Comparison of ENCODE assay signal across 8 cellular contexts in genomic region chr3:43620953-43621405, GRCh38. TPM values are rescaled to one million over a fixed set of nuclear protein-coding genes. Genes with fewer than 3 reads are reported as not detected.
DNase-seq lines count a peak whose midpoint lies in the region; TF ChIP-seq lines count a peak whose summit lies in the region.

No MANE protein-coding gene starts in this region.

- peak overlapping the region; percentile 72 for H3K9ac ChIP-seq in muscle layer of colon (ENCODE audit: low read length)

- no peaks in the 10 kb centered on the region for H3K27me3 ChIP-seq in MG63
- H3K27me3 ChIP-seq in muscle layer of colon (ENCODE audit: control insufficient read depth in 1 of 2, insufficient read depth in 2 of 2, low read length in 2 of 2): no peaks in the 10 kb centered on the region

- H3K9me3 ChIP-seq in MG63 (no peaks in the 10 kb centered on the region), muscle layer of colon (ENCODE audit: low read length) (no peaks in the 10 kb centered on the region)

- peak overlapping the region; percentile 87 for H3K4me3 ChIP-seq in MG63
- peak overlapping the region; percentile 93 for H3K4me3 ChIP-seq in coronary artery
- H3K4me3 ChIP-seq in muscle layer of colon (ENCODE audit: low read depth in 1 of 2, low read length in 2 of 2): peak overlapping the region; percentile 71 to 83

- H3K4me1 ChIP-seq in muscle layer of colon (ENCODE audit: insufficient read depth, low read length): peaks cover 7% of the 10 kb centered on the region

- no peaks in the 10 kb centered on the region for H3K36me3 ChIP-seq in MG63
- no peaks in the 10 kb centered on the region for H3K36me3 ChIP-seq in muscle layer of colon (ENCODE audit: insufficient read depth, low read length)

- DNase-seq in MG63 (no peak), coronary artery (ENCODE audit: low spot score) (no peak), HPDE6-E6E7 (ENCODE audit: extremely low spot score) (no peak), Kasumi-1 (lab: John Stamatoyannopoulos, UW) (no peak), HK-2 (ENCODE audit: unreplicated experiment) (no peak), DMS53 treated with DMSO at 0.1 percent for 48 hours (lab: John Stamatoyannopoulos, UW; ENCODE audit: unreplicated experiment) (no peak)

- no peak for TF ChIP-seq CTCF in C4-2B (conservative IDR thresholded peaks at IDR 0.05)
- TF ChIP-seq CTCF in coronary artery (IDR thresholded peaks at IDR 0.05): no peak

- H3K27ac ChIP-seq in C4-2B: peak overlapping the region; percentile 68
- H3K27ac ChIP-seq in coronary artery: peak overlapping the region; percentile 77 to 93
- H3K27ac ChIP-seq in muscle layer of colon (ENCODE audit: low read depth, low read length): peak overlapping the region; percentile 53

RNA-seq across cellular contexts. Expression of gene ANO10, which starts 0.8 kb away (rescaled TPM):
- total RNA-seq in MG63 (2014; rRNA removed; shearing (Covaris generic); ENCODE audit: low replicate concordance): 15.0 and 16.6 TPM in 2 replicates
